Comparison of ENCODE assay signal across 15 cellular contexts in the genomic region with DNA sequence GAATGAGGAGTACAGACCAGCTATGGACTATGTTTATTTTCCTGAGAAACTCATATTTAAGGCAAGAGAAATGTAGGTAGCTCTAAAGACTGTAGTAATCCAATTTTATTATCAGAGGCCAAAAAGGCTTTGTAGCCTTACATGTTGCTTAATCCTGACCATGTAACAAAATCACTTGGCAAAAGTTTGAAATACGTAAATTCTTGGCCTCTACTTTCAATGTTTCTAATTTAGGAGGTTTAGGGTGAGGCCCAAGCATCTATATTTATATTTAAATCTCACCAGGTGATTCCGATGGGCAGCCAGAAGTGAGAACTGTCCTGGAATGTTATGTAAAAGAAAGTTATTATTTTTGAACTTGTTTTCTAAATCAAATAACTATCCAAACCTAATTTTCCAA.
DNase-seq lines count a peak whose midpoint lies in the region; ATAC-seq and TF ChIP-seq lines count a peak whose summit lies in the region.
"Had no signal": no experiment of that assay in that cellular context is flagged by ENCODE, and none has a peak within 500 bp of the region (broad histone marks: within the 10 kb centered on the region; RNA-seq: fewer than 3 reads in every experiment).

No MANE protein-coding gene starts in this region.

- TF ChIP-seq EP300 in upper lobe of left lung (IDR thresholded peaks at IDR 0.05): no peak

- DNase-seq in left ventricle myocardium inferior (no peak), cardiac septum (ENCODE audit: low spot score) (no peak), upper lobe of left lung (no peak)
- DNase-seq: Calu3; CD4-positive, alpha-beta memory T cell; COR-L47; DMS53; DMS79 treated with DMSO at 0.1 percent for 48 hours; GF-D8; GM23248; H7; HCEC 1CT had no signal

- H3K27ac ChIP-seq in left ventricle myocardium inferior (replicated peaks) (peak overlapping the region; percentile 52), temporal lobe (ENCODE audit: low read depth, low read length) (peak overlapping the region; percentile 10), upper lobe of left lung (no peak overlapping the region)
- H3K27ac ChIP-seq: GM23248 had no signal

- H3K9me3 Mint-ChIP-seq in nephron: peaks cover 5% of the 10 kb centered on the region

- H3K4me3 ChIP-seq in left ventricle myocardium inferior: no peak overlapping the region
- no peak overlapping the region for H3K4me3 ChIP-seq in upper lobe of left lung
- H3K4me3 ChIP-seq: GM23248 had no signal

- intact Hi-C loops in left ventricle myocardium inferior (cut with micrococcal nuclease) (no loop called here), cardiac septum (cut with DNase I) (no loop called here)

- H3K4me3 Mint-ChIP-seq in nephron: no peak overlapping the region
- H3K4me3 Mint-ChIP-seq: CD4-positive, alpha-beta memory T cell had no signal

- ATAC-seq in GM18520 (IDR thresholded peaks at IDR 0.05; ENCODE audit: unreplicated experiment) (no peak), upper lobe of left lung (ENCODE audit: low FRiP score in 2 of 2) (no peak)

- H3K27me3 ChIP-seq in left ventricle myocardium inferior (ENCODE audit: low read depth) (no peaks in the 10 kb centered on the region), upper lobe of left lung (no peaks in the 10 kb centered on the region)

- WGBS in upper lobe of left lung, 2 donors: 69 to 70% methylated on average over 2 of the region's 2 CpGs

- no peaks in the 10 kb centered on the region for H3K27me3 Mint-ChIP-seq in nephron (ENCODE audit: low read depth)
- H3K27me3 Mint-ChIP-seq: CD4-positive, alpha-beta memory T cell had no signal

- H3K4me1 Mint-ChIP-seq in nephron: peaks cover 21% of the 10 kb centered on the region
- H3K4me1 Mint-ChIP-seq: CD4-positive, alpha-beta memory T cell had no signal

- peak overlapping the region in 2 of 3 experiments; percentile 30 to 58 for H3K27ac Mint-ChIP-seq in nephron
- H3K27ac Mint-ChIP-seq: CD4-positive, alpha-beta memory T cell had no signal

- TF ChIP-seq POLR2A in upper lobe of left lung (IDR thresholded peaks at IDR 0.05): no peak

- H3K9me3 ChIP-seq in left ventricle myocardium inferior (replicated peaks) (peaks cover 1% of the 10 kb centered on the region), upper lobe of left lung (no peaks in the 10 kb centered on the region)

- TF ChIP-seq CTCF in left ventricle myocardium inferior (IDR thresholded peaks at IDR 0.05; ENCODE audit: borderline replicate concordance) (no peak), nephron (IDR thresholded peaks at IDR 0.05; ENCODE audit: unreplicated experiment in 3 of 3) (no peak), upper lobe of left lung (IDR thresholded peaks at IDR 0.05) (no peak)

- H3K36me3 ChIP-seq in left ventricle myocardium inferior: no peaks in the 10 kb centered on the region
- no peaks in the 10 kb centered on the region for H3K36me3 ChIP-seq in upper lobe of left lung

- peaks cover 8% of the 10 kb centered on the region for H3K36me3 Mint-ChIP-seq in nephron (ENCODE audit: low read depth)
- H3K36me3 Mint-ChIP-seq: CD4-positive, alpha-beta memory T cell had no signal

- H3K4me1 ChIP-seq in left ventricle myocardium inferior (no peaks in the 10 kb centered on the region), upper lobe of left lung (no peaks in the 10 kb centered on the region)

Comparison
In these comparisons a context has a peak if more than half of its experiments do, and no peak if none do; other contexts are left out.
1. H3K27ac ChIP-seq: peak in left ventricle myocardium inferior (single experiment) and temporal lobe (single experiment); none in upper lobe of left lung (0 of 4).